ENCODE assay signal across 24 cellular contexts in genomic region chr6:84504025-84504424, GRCh38.
"Had no signal": no experiment of that assay in that cellular context is flagged by ENCODE, and none has a peak within 500 bp of the region (broad histone marks: within the 10 kb centered on the region; RNA-seq: fewer than 3 reads in every experiment).

No MANE protein-coding gene starts in this region.

- H3K4me1 ChIP-seq: colonic mucosa, esophagus muscularis mucosa, esophagus squamous epithelium, foreskin keratinocyte, gastrocnemius medialis, gastroesophageal sphincter, heart left ventricle, heart right ventricle had no signal

- H3K27ac ChIP-seq: colonic mucosa, coronary artery, dorsolateral prefrontal cortex, epithelial cell of prostate, esophagus muscularis mucosa, esophagus squamous epithelium, foreskin keratinocyte, gastrocnemius medialis, gastroesophageal sphincter, heart left ventricle, heart right ventricle had no signal

- ATAC-seq: effector memory CD8-positive, alpha-beta T cell; esophagus mucosa; foreskin keratinocyte; gastrocnemius medialis; gastroesophageal sphincter; heart left ventricle; heart right ventricle had no signal

- H3K36me3 ChIP-seq: colonic mucosa, esophagus muscularis mucosa, esophagus squamous epithelium, gastrocnemius medialis, gastroesophageal sphincter, heart left ventricle, heart right ventricle had no signal

- H3K27me3 ChIP-seq: colonic mucosa, dorsolateral prefrontal cortex, esophagus muscularis mucosa, esophagus squamous epithelium, foreskin keratinocyte, gastrocnemius medialis, gastroesophageal sphincter, heart left ventricle, heart right ventricle had no signal

- H3K9me3 ChIP-seq: colonic mucosa, esophagus squamous epithelium, gastrocnemius medialis, gastroesophageal sphincter had no signal

- DNase-seq: colonic mucosa; cortex of kidney; dermis blood vessel endothelial cell; dorsolateral prefrontal cortex; effector CD4-positive, alpha-beta T cell; effector CD8-positive, alpha-beta T cell; effector memory CD4-positive, alpha-beta T cell; effector memory CD8-positive, alpha-beta T cell; endodermal cell; erythroblast; esophagus squamous epithelium; foreskin fibroblast; foreskin keratinocyte; foreskin melanocyte; gastrocnemius medialis; glutamatergic neuron; head of caudate nucleus; heart left ventricle; heart right ventricle had no signal

- H3K4me3 ChIP-seq: colonic mucosa, coronary artery, dorsolateral prefrontal cortex, esophagus muscularis mucosa, esophagus squamous epithelium, gastrocnemius medialis, gastroesophageal sphincter, heart left ventricle, heart right ventricle had no signal
